17 cellular contexts compared by ENCODE assay signal in genomic region chr15:85770014-85770721, GRCh38. TPM values are rescaled to one million over a fixed set of nuclear protein-coding genes. Genes with fewer than 3 reads are reported as not detected.
A peak's percentile ranks its signal among the peaks of the same experiment; 100 is the strongest.
DNase-seq lines count a peak whose midpoint lies in the region; FAIRE-seq and TF ChIP-seq lines count a peak whose summit lies in the region.
"Had no signal": no experiment of that assay in that cellular context is flagged by ENCODE, and none has a peak within 500 bp of the region (broad histone marks: within the 10 kb centered on the region; RNA-seq: fewer than 3 reads in every experiment).

No MANE protein-coding gene starts in this region.

- peaks cover 83% of the 10 kb centered on the region for H3K79me2 ChIP-seq in astrocyte (ENCODE audit: insufficient read depth, low read length)
- H3K79me2 ChIP-seq in SK-N-SH (ENCODE audit: insufficient read depth), result peaks cover 15% of the 10 kb centered on the region; the same call in 1 of the 2 replicates

- H2AFZ ChIP-seq in astrocyte (ENCODE audit: low read depth, low read length) (no peak overlapping the region), SK-N-SH (ENCODE audit: low read depth) (no peak overlapping the region)

- H3K27ac ChIP-seq in astrocyte (ENCODE audit: low read depth, low read length) (no peak overlapping the region), SK-N-SH (ENCODE audit: low read depth in 2 of 2, low read length in 1 of 2) (no peak overlapping the region)
- H3K27ac ChIP-seq: suprapubic skin had no signal

- no peaks in the 10 kb centered on the region for H3K9me2 ChIP-seq in SK-N-SH

- H3K9me3 ChIP-seq in astrocyte (ENCODE audit: insufficient read depth, low read depth, low read length), result no peaks in the 10 kb centered on the region
- no peaks in the 10 kb centered on the region for H3K9me3 ChIP-seq in SK-N-SH
- H3K9me3 ChIP-seq: suprapubic skin had no signal

- H3K27me3 Mint-ChIP-seq in astrocyte (ENCODE audit: low read depth, unreplicated experiment) (no peaks in the 10 kb centered on the region), glutamatergic neuron (ENCODE audit: unreplicated experiment) (peaks cover 6% of the 10 kb centered on the region)
- H3K27me3 Mint-ChIP-seq in activated CD4-positive, alpha-beta memory T cell treated with anti-CD3 and anti-CD28 coated beads for 36 hours, result no peaks in the 10 kb centered on the region
- H3K27me3 Mint-ChIP-seq: natural killer cell treated with Interleukin-12 subunit alpha and Interleukin-12 subunit beta and Interleukin-15 and Interleukin-18, amount 100 ng/mL, for 72 hours had no signal

- intact Hi-C loops in posterior vena cava (cut with DNase I), result no loop called here
- intact Hi-C loops in activated CD4-positive, alpha-beta memory T cell treated with anti-CD3 and anti-CD28 coated beads for 36 hours (cut with micrococcal nuclease), result no loop called here

- H3K36me3 Mint-ChIP-seq in astrocyte (ENCODE audit: low read depth, unreplicated experiment), result peaks cover 17% of the 10 kb centered on the region
- no peaks in the 10 kb centered on the region for H3K36me3 Mint-ChIP-seq in glutamatergic neuron (ENCODE audit: unreplicated experiment)
- no peaks in the 10 kb centered on the region for H3K36me3 Mint-ChIP-seq in activated CD4-positive, alpha-beta memory T cell treated with anti-CD3 and anti-CD28 coated beads for 36 hours
- H3K36me3 Mint-ChIP-seq: natural killer cell treated with Interleukin-12 subunit alpha and Interleukin-12 subunit beta and Interleukin-15 and Interleukin-18, amount 100 ng/mL, for 72 hours had no signal

- FAIRE-seq in astrocyte (lab: Jason Lieb, UNC), result no peak

- H3K27ac Mint-ChIP-seq in astrocyte (ENCODE audit: unreplicated experiment) (no peak overlapping the region), glutamatergic neuron (ENCODE audit: unreplicated experiment) (peak overlapping the region; percentile 17)
- H3K27ac Mint-ChIP-seq in activated CD4-positive, alpha-beta memory T cell treated with anti-CD3 and anti-CD28 coated beads for 36 hours, result no peak overlapping the region
- H3K27ac Mint-ChIP-seq: natural killer cell treated with Interleukin-12 subunit alpha and Interleukin-12 subunit beta and Interleukin-15 and Interleukin-18, amount 100 ng/mL, for 72 hours had no signal

- H3K9me3 Mint-ChIP-seq in astrocyte (ENCODE audit: unreplicated experiment) (peaks cover 2% of the 10 kb centered on the region), glutamatergic neuron (ENCODE audit: unreplicated experiment) (peaks cover 5% of the 10 kb centered on the region)
- H3K9me3 Mint-ChIP-seq in activated CD4-positive, alpha-beta memory T cell treated with anti-CD3 and anti-CD28 coated beads for 36 hours, result no peaks in the 10 kb centered on the region
- H3K9me3 Mint-ChIP-seq: natural killer cell treated with Interleukin-12 subunit alpha and Interleukin-12 subunit beta and Interleukin-15 and Interleukin-18, amount 100 ng/mL, for 72 hours had no signal

- H4K20me1 ChIP-seq in astrocyte (ENCODE audit: insufficient read depth, low read length), result peaks cover 90% of the 10 kb centered on the region
- peaks cover 3% of the 10 kb centered on the region; the same call in 1 of the 2 replicates for H4K20me1 ChIP-seq in SK-N-SH (ENCODE audit: insufficient read depth)

- H3K9ac ChIP-seq in astrocyte (ENCODE audit: low read length) (no peak overlapping the region), SK-N-SH (no peak overlapping the region)

- POLR2A ChIA-PET in activated CD4-positive, alpha-beta memory T cell treated with anti-CD3 and anti-CD28 coated beads for 36 hours (lab: Charles Lee), result no interaction called here
- POLR2A ChIA-PET in SK-N-SH (lab: Yijun Ruan, JAX), result no interaction called here

- TF ChIP-seq CTCF in astrocyte (IDR thresholded peaks at IDR 0.05; ENCODE audit: insufficient read depth, low read depth, low read length) (no peak), glutamatergic neuron (IDR thresholded peaks at IDR 0.05; ENCODE audit: partially characterized antibody, unreplicated experiment) (no peak), SK-N-SH (IDR thresholded peaks at IDR 0.05) (no peak)

- H3K4me3 Mint-ChIP-seq in astrocyte (ENCODE audit: unreplicated experiment), result no peak overlapping the region
- no peak overlapping the region for H3K4me3 Mint-ChIP-seq in glutamatergic neuron (ENCODE audit: unreplicated experiment)
- H3K4me3 Mint-ChIP-seq in activated CD4-positive, alpha-beta memory T cell treated with anti-CD3 and anti-CD28 coated beads for 36 hours, result no peak overlapping the region
- H3K4me3 Mint-ChIP-seq: natural killer cell treated with Interleukin-12 subunit alpha and Interleukin-12 subunit beta and Interleukin-15 and Interleukin-18, amount 100 ng/mL, for 72 hours had no signal

- CTCF ChIA-PET in activated CD4-positive, alpha-beta memory T cell treated with anti-CD3 and anti-CD28 coated beads for 36 hours (lab: Charles Lee), result no interaction called here
- CTCF ChIA-PET in SK-N-SH (lab: Yijun Ruan, JAX), result interaction anchor here (1.2 to 1.4 kb wide), 2 partner anchors 61 to 474 kb away, joined by 3 to 4 read pairs; no protein-coding TSS in a partner anchor

- H3K27me3 ChIP-seq in H7 (ENCODE audit: control insufficient read depth, insufficient read depth, low read length) (no peaks in the 10 kb centered on the region), astrocyte (ENCODE audit: insufficient read depth, low read length) (no peaks in the 10 kb centered on the region), SK-N-SH (ENCODE audit: insufficient read depth) (no peaks in the 10 kb centered on the region)
- H3K27me3 ChIP-seq: suprapubic skin had no signal

- no peaks in the 10 kb centered on the region for H3K36me3 ChIP-seq in H7 (replicated peaks; ENCODE audit: control insufficient read depth, insufficient read depth, low read length)
- no peaks in the 10 kb centered on the region for H3K36me3 ChIP-seq in astrocyte (ENCODE audit: insufficient read depth, low read length)
- no peaks in the 10 kb centered on the region for H3K36me3 ChIP-seq in SK-N-SH (replicated peaks in 1 of 2; ENCODE audit: control insufficient read depth in 1 of 2, insufficient read depth in 2 of 2, low read length in 1 of 2)

- no peak for TF ChIP-seq EP300 in SK-N-SH (IDR thresholded peaks at IDR 0.05; ENCODE audit: borderline replicate concordance in 1 of 2, low read depth in 1 of 2, low read length in 1 of 2)

- DNase-seq in H7 (peak; percentile 41), astrocyte (ENCODE audit: low read depth) (no peak), glutamatergic neuron (no peak), posterior vena cava (ENCODE audit: low spot score) (peak; percentile 80), SK-N-SH (no peak), RKO (ENCODE audit: low spot score) (no peak)
- no peak for DNase-seq in activated CD4-positive, alpha-beta memory T cell treated with anti-CD3 and anti-CD28 coated beads for 36 hours
- DNase-seq: activated CD4-positive, alpha-beta T cell treated with anti-CD3 and anti-CD28 coated beads, Interleukin-2, amount 50 U/mL, for 1 hour; activated gamma-delta T cell treated with Interleukin-2 at 50 U/mL for 16 hours; anterior cingulate cortex; DMS79 treated with DMSO at 0.1 percent for 48 hours; hypothalamus; kidney glomerular epithelial cell; NCI-H1417; NCI-H524 had no signal

- H3K4me1 Mint-ChIP-seq in astrocyte (ENCODE audit: low read depth, unreplicated experiment), result peaks cover 13% of the 10 kb centered on the region
- H3K4me1 Mint-ChIP-seq in glutamatergic neuron (ENCODE audit: low read depth, unreplicated experiment), result peaks cover 30% of the 10 kb centered on the region
- H3K4me1 Mint-ChIP-seq in activated CD4-positive, alpha-beta memory T cell treated with anti-CD3 and anti-CD28 coated beads for 36 hours (ENCODE audit: low read depth), result peaks cover 3% of the 10 kb centered on the region

- WGBS in SK-N-SH (ENCODE audit: low lambda C conversion rate), result 94% methylated on average over 9 of the region's 14 CpGs

- H3K4me2 ChIP-seq in astrocyte (ENCODE audit: low read length) (peak overlapping the region; percentile 23), SK-N-SH (no peak overlapping the region)

- TF ChIP-seq RAD21 in SK-N-SH (IDR thresholded peaks at IDR 0.05; ENCODE audit: low read length), result no peak

- no peaks in the 10 kb centered on the region for H3F3A ChIP-seq in SK-N-SH (replicated peaks; ENCODE audit: insufficient read depth)

- H3K4me1 ChIP-seq in astrocyte (ENCODE audit: insufficient read depth, low read length), result peaks cover 20% of the 10 kb centered on the region
- H3K4me1 ChIP-seq in SK-N-SH (ENCODE audit: control insufficient read depth in 1 of 2, insufficient read depth in 2 of 2, low read depth in 1 of 2, low read length in 1 of 2), result peaks cover 5 to 7% of the 10 kb centered on the region in 2 experiments; a peak in 2 of 4 replicates

- no peak overlapping the region for H3K4me3 ChIP-seq in H7 (ENCODE audit: insufficient read depth, low read depth, low read length)
- no peak overlapping the region for H3K4me3 ChIP-seq in astrocyte (ENCODE audit: insufficient read depth, low read depth, low read length)
- no peak overlapping the region for H3K4me3 ChIP-seq in SK-N-SH (ENCODE audit: low read depth in 2 of 2, low read length in 1 of 2)
- H3K4me3 ChIP-seq: suprapubic skin had no signal

TF ChIP-seq in SK-N-SH, 30 proteins besides CTCF, POLR2A, EP300 and RAD21 (continues in another document):
- TF ChIP-seq GABPA (IDR thresholded peaks at IDR 0.05; ENCODE audit: low read depth) (no peak), ELF1 (IDR thresholded peaks at IDR 0.05) (no peak), POLR2AphosphoS5 (IDR thresholded peaks at IDR 0.05; ENCODE audit: low read depth, low read length) (no peak), CHD2 (IDR thresholded peaks at IDR 0.05; ENCODE audit: low read length, partially characterized antibody) (no peak), RCOR1 (IDR thresholded peaks at IDR 0.05; ENCODE audit: low read length) (no peak), JUND (IDR thresholded peaks at IDR 0.05) (no peak), NRF1 (IDR thresholded peaks at IDR 0.05; ENCODE audit: low read depth, low read length) (no peak), RXRA (IDR thresholded peaks at IDR 0.05; ENCODE audit: borderline replicate concordance, low read depth) (no peak), RFX5 (IDR thresholded peaks at IDR 0.05; ENCODE audit: low read length) (no peak)

RNA-seq across cellular contexts. Expression of gene KLHL25, which starts 24.6 kb away (rescaled TPM):
- 15.8 and 20.8 TPM in 2 replicates for total RNA-seq in H7 (2014; rRNA removed; shearing (Covaris generic))
- total RNA-seq in astrocyte, result 4.7 and 5.6 TPM in 2 replicates
- total RNA-seq in glutamatergic neuron (ENCODE audit: unreplicated experiment), result 45.1 TPM
- 10 to 100 TPM; 10.0 to 10.3 TPM for total RNA-seq in posterior vena cava
- total RNA-seq in activated CD4-positive, alpha-beta memory T cell treated with anti-CD3 and anti-CD28 coated beads for 36 hours, result 1 to 10 TPM; 5.3 to 5.7 TPM
- polyA plus RNA-seq in SK-N-SH (2012; rRNA removed), result 4.5 TPM in 2 replicates
- polyA plus RNA-seq in SK-N-SH (2012; cell fraction: cytosol; rRNA removed), result 1.4 and 2.6 TPM in 2 replicates
- 7.3 and 8.6 TPM in 2 replicates for polyA plus RNA-seq in SK-N-SH (2012; cell fraction: nucleus; rRNA removed)

Comparison
In these comparisons a context has a peak if more than half of its experiments do, and no peak if none do; other contexts are left out.
1. DNase-seq: peak in H7 (single experiment) and posterior vena cava (single experiment); none in astrocyte (single experiment), glutamatergic neuron (single experiment), activated CD4-positive, alpha-beta memory T cell treated with anti-CD3 and anti-CD28 coated beads for 36 hours (single experiment), SK-N-SH (single experiment) and RKO (single experiment).